8 cellular contexts compared by ENCODE assay signal in genomic region chr9:84296146-84296843, GRCh38. TPM values are rescaled to one million over a fixed set of nuclear protein-coding genes. Genes with fewer than 3 reads are reported as not detected.
DNase-seq lines count a peak whose midpoint lies in the region; ATAC-seq, FAIRE-seq and TF ChIP-seq lines count a peak whose summit lies in the region.

No MANE protein-coding gene starts in this region.

- peaks cover 26% of the 10 kb centered on the region for H3K4me1 Mint-ChIP-seq in astrocyte (ENCODE audit: low read depth, unreplicated experiment)

- no peaks in the 10 kb centered on the region for H3K9me3 ChIP-seq in astrocyte (ENCODE audit: insufficient read depth, low read depth, low read length)
- no peaks in the 10 kb centered on the region for H3K9me3 ChIP-seq in heart right ventricle

- no peaks in the 10 kb centered on the region for H3K27me3 Mint-ChIP-seq in astrocyte (ENCODE audit: low read depth, unreplicated experiment)

- peak overlapping the region; percentile 56 for H3K9ac ChIP-seq in astrocyte (ENCODE audit: low read length)

- no peaks in the 10 kb centered on the region for H3K36me3 ChIP-seq in astrocyte (ENCODE audit: insufficient read depth, low read length)
- no peaks in the 10 kb centered on the region for H3K36me3 ChIP-seq in heart right ventricle

- DNase-seq in EL (peak; percentile 82), NCI-H226 (peak; percentile 63), astrocyte (ENCODE audit: low read depth) (peak; percentile 82), heart right ventricle (no peak), HEK293T (ENCODE audit: extremely low spot score) (no peak), DMS79 treated with DMSO at 0.1 percent for 48 hours (lab: John Stamatoyannopoulos, UW) (no peak)
- peak; percentile 13 to 34 for DNase-seq in stimulated activated CD4-positive, alpha-beta T cell treated with anti-CD3 and anti-CD28 coated beads, Interleukin-1b, Interleukin-23, amount 100 ng/mL, for 4 hours (ENCODE audit: low read depth in 2 of 2)

- no peak for FAIRE-seq in astrocyte (lab: Jason Lieb, UNC)

- H2AFZ ChIP-seq in astrocyte (ENCODE audit: low read depth, low read length): peak overlapping the region; percentile 70

- H3K27ac ChIP-seq in astrocyte (ENCODE audit: low read depth, low read length): peak overlapping the region; percentile 86
- H3K27ac ChIP-seq in heart right ventricle: peak overlapping the region in 1 of 10 donors; percentile 77

- CTCF ChIA-PET in HEK293T (lab: Yijun Ruan, JAX): no interaction called here

- H3K79me2 ChIP-seq in astrocyte (ENCODE audit: insufficient read depth, low read length): no peaks in the 10 kb centered on the region

- H3K4me3 ChIP-seq in astrocyte (ENCODE audit: insufficient read depth, low read depth, low read length) (no peak overlapping the region), heart right ventricle (no peak overlapping the region)

- H3K4me2 ChIP-seq in astrocyte (ENCODE audit: low read length): peak overlapping the region; percentile 61

- peaks cover 20% of the 10 kb centered on the region for H3K4me1 ChIP-seq in astrocyte (ENCODE audit: insufficient read depth, low read length)
- H3K4me1 ChIP-seq in heart right ventricle: peaks cover 0 to 32% (median 0%) of the 10 kb centered on the region in 9 donors

- TF ChIP-seq CTCF in astrocyte (IDR thresholded peaks at IDR 0.05; ENCODE audit: insufficient read depth, low read depth, low read length) (no peak), heart right ventricle (IDR thresholded peaks at IDR 0.05) (no peak)

- POLR2A ChIA-PET in HEK293T (lab: Yijun Ruan, JAX): no interaction called here

- H3K4me3 Mint-ChIP-seq in astrocyte (ENCODE audit: unreplicated experiment): no peak overlapping the region

- H3K27me3 ChIP-seq in astrocyte (ENCODE audit: insufficient read depth, low read length): no peaks in the 10 kb centered on the region
- H3K27me3 ChIP-seq in heart right ventricle: no peaks in the 10 kb centered on the region

- no peaks in the 10 kb centered on the region for H4K20me1 ChIP-seq in astrocyte (ENCODE audit: insufficient read depth, low read length)

- ATAC-seq in GM21786 (IDR thresholded peaks at IDR 0.05; ENCODE audit: unreplicated experiment): peak; percentile 49
- ATAC-seq in heart right ventricle: no peak

- intact Hi-C loops in heart right ventricle (cut with DNase I): no loop called here

- no peaks in the 10 kb centered on the region for H3K36me3 Mint-ChIP-seq in astrocyte (ENCODE audit: low read depth, unreplicated experiment)

- H3K9me3 Mint-ChIP-seq in astrocyte (ENCODE audit: unreplicated experiment): no peaks in the 10 kb centered on the region

- H3K27ac Mint-ChIP-seq in astrocyte (ENCODE audit: unreplicated experiment): peak overlapping the region; percentile 93

- WGBS in heart right ventricle, 2 donors: 75 to 86% methylated on average over 7 of the region's 7 CpGs

TF ChIP-seq in HEK293T, 16 proteins besides CTCF, POLR2A, EP300 and RAD21:
- no peak for TF ChIP-seq HDGF (IDR thresholded peaks at IDR 0.05; ENCODE audit: borderline replicate concordance)
- TF ChIP-seq ZNF384 (IDR thresholded peaks at IDR 0.05): no peak
TF ChIP-seq in HEK293T: peak in this region for 0.

RNA-seq across cellular contexts. Expression of gene SLC28A3, which starts 44.3 kb away (rescaled TPM):
- total RNA-seq in astrocyte (0.29 and 0.30 TPM in 2 replicates), heart right ventricle (under 1 TPM in 9 of 10 donors, not detected in 1; 0.05 to 0.65 (median 0.21) TPM)
- polyA plus RNA-seq in heart right ventricle: under 1 TPM; 0.01 to 0.15 TPM

Comparison
In these comparisons a context has a peak if more than half of its experiments do, and no peak if none do; other contexts are left out.
1. DNase-seq: peak in EL (single experiment), NCI-H226 (single experiment), astrocyte (single experiment) and stimulated activated CD4-positive, alpha-beta T cell treated with anti-CD3 and anti-CD28 coated beads, Interleukin-1b, Interleukin-23, amount 100 ng/mL, for 4 hours (2 of 2); none in heart right ventricle (0 of 2), HEK293T (single experiment) and DMS79 treated with DMSO at 0.1 percent for 48 hours (single experiment).